In the genomic region with DNA sequence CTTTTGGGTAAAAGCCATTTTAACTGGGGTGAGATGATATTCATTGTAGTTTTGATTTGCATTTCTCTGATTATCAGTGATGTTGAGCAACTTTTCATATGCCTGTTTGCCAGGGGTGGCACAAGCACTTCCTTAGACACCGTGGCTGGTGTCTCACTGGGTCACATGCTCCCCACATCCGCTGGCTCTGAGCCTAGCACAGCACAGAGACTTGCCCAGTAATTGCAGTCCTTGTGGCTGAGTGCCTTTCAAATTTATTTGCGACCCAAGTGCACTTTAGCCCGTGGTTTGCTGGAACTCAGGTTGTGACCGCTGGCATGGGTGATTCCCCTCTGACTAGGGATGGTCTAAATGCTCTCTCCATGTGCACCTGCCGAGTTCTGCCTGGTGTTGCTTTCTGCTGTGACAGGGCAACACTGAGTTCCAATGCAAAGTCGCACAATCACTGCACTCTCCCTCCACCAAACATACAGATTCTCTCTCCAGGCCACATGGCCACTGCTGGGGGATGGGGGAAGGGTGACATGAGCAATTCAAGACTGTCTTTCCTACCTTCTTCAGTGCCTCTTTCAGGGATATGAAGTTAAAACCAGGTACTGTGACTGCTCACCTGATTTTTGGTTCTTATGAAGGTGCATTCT, we compare ENCODE assay signal across 11 cellular contexts.
DNase-seq lines count a peak whose midpoint lies in the region; ATAC-seq and TF ChIP-seq lines count a peak whose summit lies in the region.
"Had no signal": no experiment of that assay in that cellular context is flagged by ENCODE, and none has a peak within 500 bp of the region (broad histone marks: within the 10 kb centered on the region; RNA-seq: fewer than 3 reads in every experiment).

No MANE protein-coding gene starts in this region.

- intact Hi-C loops in right cardiac atrium (cut with DNase I) = no loop called here
- intact Hi-C loops in transverse colon (cut with DNase I; ENCODE audit: low total_unique reads) = no loop called here

- H3K27ac ChIP-seq in right cardiac atrium (ENCODE audit: low read length) = no peak overlapping the region
- H3K27ac ChIP-seq in right atrium auricular region = no peak overlapping the region
- no peak overlapping the region for H3K27ac ChIP-seq in transverse colon
- H3K27ac ChIP-seq: VCaP had no signal

- H3K4me1 ChIP-seq in right cardiac atrium (ENCODE audit: control insufficient read depth, insufficient read depth, low read length) = no peaks in the 10 kb centered on the region
- peaks cover 0 to 10% of the 10 kb centered on the region in 2 donors for H3K4me1 ChIP-seq in right atrium auricular region
- no peaks in the 10 kb centered on the region for H3K4me1 ChIP-seq in transverse colon

- DNase-seq in right cardiac atrium (peak; percentile 14 to 42 (median 35)), right atrium auricular region (ENCODE audit: low spot score) (no peak), NCI-H2196 (lab: John Stamatoyannopoulos, UW; ENCODE audit: unreplicated experiment) (peak; percentile 76), dermis blood vessel endothelial cell (peak; percentile 7), transverse colon (peak; percentile 9), GM20000 (ENCODE audit: low spot score) (no peak), HFFc6 (no peak), COR-L47 (lab: John Stamatoyannopoulos, UW) (no peak)
- DNase-seq: CD4-positive, alpha-beta memory T cell; NK-92 treated with Interleukin-12 subunit alpha and Interleukin-12 subunit beta, amount 100 ng/mL, for 24 hours had no signal

- in situ Hi-C loops in transverse colon (cut with MboI; ENCODE audit: low pct_ligation_motif_present in 1 of 4, low pct_unique_long_range_greater_than_20kb in 1 of 4, low sequenced_read_pairs in 3 of 4) = no loop called here

- TF ChIP-seq EP300 in transverse colon (IDR thresholded peaks at IDR 0.05; ENCODE audit: low read depth) = no peak

- H3K9me3 Mint-ChIP-seq in HFFc6 = no peaks in the 10 kb centered on the region
- H3K9me3 Mint-ChIP-seq: CD4-positive, alpha-beta memory T cell had no signal

- H3K36me3 ChIP-seq in right atrium auricular region = no peaks in the 10 kb centered on the region
- no peaks in the 10 kb centered on the region for H3K36me3 ChIP-seq in transverse colon

- WGBS in right cardiac atrium = 79% methylated on average over 7 of the region's 7 CpGs
- 68% methylated on average over 7 of the region's 7 CpGs; no CpG with 5 or more reads in 1 of the 2 donors for WGBS in transverse colon (ENCODE audit: low coverage in 1 of 2), 2 donors

- H3K27ac Mint-ChIP-seq in HFFc6 = no peak overlapping the region

- H3K27me3 Mint-ChIP-seq in HFFc6 (ENCODE audit: insufficient read depth) = no peaks in the 10 kb centered on the region; the same call in 1 of the 2 replicates
- H3K27me3 Mint-ChIP-seq: CD4-positive, alpha-beta memory T cell had no signal

- H3K4me1 Mint-ChIP-seq in HFFc6 (ENCODE audit: low read depth) = peaks cover 6% of the 10 kb centered on the region; the same call in 1 of the 2 replicates

- TF ChIP-seq POLR2A in transverse colon (IDR thresholded peaks at IDR 0.05) = no peak

- H3K4me3 ChIP-seq in right cardiac atrium (ENCODE audit: low read length) (no peak overlapping the region), right atrium auricular region (no peak overlapping the region), transverse colon (no peak overlapping the region)

- no peaks in the 10 kb centered on the region for H3K36me3 Mint-ChIP-seq in HFFc6 (ENCODE audit: low read depth)

- ATAC-seq in right cardiac atrium = peak in 1 of 2 donors; percentile 50

- no peak overlapping the region for H3K4me3 Mint-ChIP-seq in HFFc6
- H3K4me3 Mint-ChIP-seq: CD4-positive, alpha-beta memory T cell had no signal

- H3K27me3 ChIP-seq in right cardiac atrium (ENCODE audit: control insufficient read depth, insufficient read depth) (no peaks in the 10 kb centered on the region), right atrium auricular region (no peaks in the 10 kb centered on the region), transverse colon (no peaks in the 10 kb centered on the region)

- TF ChIP-seq CTCF in right atrium auricular region (IDR thresholded peaks at IDR 0.05) = no peak
- TF ChIP-seq CTCF in transverse colon (IDR thresholded peaks at IDR 0.05) = no peak
- no peak for TF ChIP-seq CTCF in GM20000 (IDR thresholded peaks at IDR 0.05; ENCODE audit: extremely low read depth, missing control alignments)
- TF ChIP-seq CTCF in HFFc6 (IDR thresholded peaks at IDR 0.05) = no peak

- no peaks in the 10 kb centered on the region for H3K9me3 ChIP-seq in right cardiac atrium (ENCODE audit: control insufficient read depth, low read length)
- H3K9me3 ChIP-seq in right atrium auricular region = no peaks in the 10 kb centered on the region
- H3K9me3 ChIP-seq in transverse colon = no peaks in the 10 kb centered on the region

Comparison
In these comparisons a context has a peak if more than half of its experiments do, and no peak if none do; other contexts are left out.
1. DNase-seq: peak in right cardiac atrium (3 of 3), NCI-H2196 (single experiment), dermis blood vessel endothelial cell (single experiment) and transverse colon (single experiment); none in right atrium auricular region (single experiment), GM20000 (single experiment), HFFc6 (single experiment) and COR-L47 (single experiment).